1 cellular context compared by ENCODE assay signal in the genomic region with DNA sequence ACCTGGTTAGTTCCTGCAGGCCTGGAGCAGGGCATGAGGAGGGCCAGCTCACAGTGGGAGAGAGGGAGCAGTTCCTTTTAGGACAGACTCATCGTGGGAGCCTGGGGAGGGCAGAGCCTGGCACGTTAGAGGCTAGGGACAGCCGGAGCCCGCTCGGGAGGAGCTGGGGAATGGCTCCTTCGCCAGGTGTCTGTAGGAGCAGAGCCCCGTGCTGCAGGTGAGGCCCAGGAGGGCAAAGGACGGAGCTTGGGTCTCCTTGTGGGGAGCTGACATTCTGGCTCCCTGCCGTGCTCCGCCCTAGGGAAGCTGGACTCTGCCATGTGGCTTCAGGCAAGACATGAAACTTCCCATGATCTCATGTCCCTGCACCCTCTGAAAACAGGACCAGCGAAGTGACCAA.
TF ChIP-seq lines count a peak whose summit lies in the region.

No MANE protein-coding gene starts in this region.

TF ChIP-seq in IMR-90, 13 proteins besides CTCF, POLR2A, EP300 and RAD21:
- TF ChIP-seq CHD1 (IDR thresholded peaks at IDR 0.05; ENCODE audit: low read depth, low read length) (no peak), SMC3 (IDR thresholded peaks at IDR 0.05; ENCODE audit: low read depth, low read length) (no peak), RCOR1 (IDR thresholded peaks at IDR 0.05; ENCODE audit: insufficient replicate concordance, low read length) (no peak), FOS (IDR thresholded peaks at IDR 0.05; ENCODE audit: low read depth, low read length) (no peak), NFE2L2 (IDR thresholded peaks at IDR 0.05; ENCODE audit: low read depth, low read length) (no peak), MXI1 (IDR thresholded peaks at IDR 0.05; ENCODE audit: borderline replicate concordance, low read depth, low read length) (no peak), MAZ (IDR thresholded peaks at IDR 0.05; ENCODE audit: borderline replicate concordance, low read depth, low read length) (no peak)
- TF ChIP-seq, protein P1, sequence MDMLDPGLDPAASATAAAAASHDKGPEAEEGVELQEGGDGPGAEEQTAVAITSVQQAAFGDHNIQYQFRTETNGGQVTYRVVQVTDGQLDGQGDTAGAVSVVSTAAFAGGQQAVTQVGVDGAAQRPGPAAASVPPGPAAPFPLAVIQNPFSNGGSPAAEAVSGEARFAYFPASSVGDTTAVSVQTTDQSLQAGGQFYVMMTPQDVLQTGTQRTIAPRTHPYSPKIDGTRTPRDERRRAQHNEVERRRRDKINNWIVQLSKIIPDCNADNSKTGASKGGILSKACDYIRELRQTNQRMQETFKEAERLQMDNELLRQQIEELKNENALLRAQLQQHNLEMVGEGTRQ (IDR thresholded peaks at IDR 0.05; ENCODE audit: low read depth, low read length): no peak
- TF ChIP-seq, protein P2, sequence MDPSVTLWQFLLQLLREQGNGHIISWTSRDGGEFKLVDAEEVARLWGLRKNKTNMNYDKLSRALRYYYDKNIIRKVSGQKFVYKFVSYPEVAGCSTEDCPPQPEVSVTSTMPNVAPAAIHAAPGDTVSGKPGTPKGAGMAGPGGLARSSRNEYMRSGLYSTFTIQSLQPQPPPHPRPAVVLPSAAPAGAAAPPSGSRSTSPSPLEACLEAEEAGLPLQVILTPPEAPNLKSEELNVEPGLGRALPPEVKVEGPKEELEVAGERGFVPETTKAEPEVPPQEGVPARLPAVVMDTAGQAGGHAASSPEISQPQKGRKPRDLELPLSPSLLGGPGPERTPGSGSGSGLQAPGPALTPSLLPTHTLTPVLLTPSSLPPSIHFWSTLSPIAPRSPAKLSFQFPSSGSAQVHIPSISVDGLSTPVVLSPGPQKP (IDR thresholded peaks at IDR 0.05; ENCODE audit: borderline replicate concordance, low read depth, low read length): no peak
